ENCODE assay signal across 2 cellular contexts in the genomic region with DNA sequence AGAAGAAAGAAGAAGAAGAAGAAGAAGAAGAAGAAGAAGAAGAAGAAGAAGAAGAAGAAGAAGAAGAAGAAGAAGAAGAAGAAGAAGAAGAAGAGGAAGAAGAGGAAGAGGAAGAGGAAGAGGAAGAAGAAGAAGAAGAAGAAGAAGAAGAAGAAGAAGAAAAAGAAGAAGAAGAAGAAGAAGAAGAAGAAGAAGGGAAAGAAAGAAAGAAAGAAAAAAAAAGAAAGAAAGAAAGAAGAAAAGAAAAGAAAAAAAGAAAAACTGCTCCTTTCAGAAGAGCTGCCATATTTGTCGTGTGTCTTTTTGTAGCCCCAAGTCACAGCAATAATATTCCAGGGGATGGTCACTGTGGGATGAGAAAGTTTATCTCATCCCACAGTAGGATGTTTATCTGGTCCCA. TPM values are rescaled to one million over a fixed set of nuclear protein-coding genes. Genes with fewer than 3 reads are reported as not detected.
"Had no signal": no experiment of that assay in that cellular context is flagged by ENCODE, and none has a peak within 500 bp of the region (broad histone marks: within the 10 kb centered on the region; RNA-seq: fewer than 3 reads in every experiment).

No MANE protein-coding gene starts in this region.

RNA-seq across cellular contexts. Expression of gene GLT8D2, which starts 28.1 kb away (rescaled TPM):
- total RNA-seq: HepG2, HT-29 had no signal
- polyA plus RNA-seq: HepG2 had no signal
